In genomic region chr1:52613611-52614373, GRCh38 we compare ENCODE assay signal across 1 cellular context.
TF ChIP-seq lines count a peak whose summit lies in the region.

No MANE protein-coding gene starts in this region.

TF ChIP-seq in K562, 482 proteins besides CTCF, POLR2A, EP300 and RAD21 (continued from another document and continues in another):
- TF ChIP-seq ZMIZ1 (IDR thresholded peaks at IDR 0.05; ENCODE audit: low read depth in 2 of 2, low read length in 2 of 2) (peak in 1 of 2 experiments; percentile 75; a peak in 2 of 4 replicates), CHD7 (IDR thresholded peaks at IDR 0.05; ENCODE audit: low read depth, low read length) (no peak), ARNT (IDR thresholded peaks at IDR 0.05) (peak; percentile 70 to 83; a peak in 2 of 4 replicates), ATF7 (IDR thresholded peaks at IDR 0.05) (0 out of 2 replicates have a peak, but pooled peaks have one; percentile 32), ATF1 (CRISPR knock-in tag; IDR thresholded peaks at IDR 0.05) (no peak), ATF1 (tag; IDR thresholded peaks at IDR 0.05) (peak; percentile 29; the same call in 1 of the 2 replicates), ZNF561 (CRISPR knock-in tag; conservative IDR thresholded peaks at IDR 0.05) (no peak), ZBTB11 (CRISPR knock-in tag; IDR thresholded peaks at IDR 0.05) (0 out of 6 replicates have a peak, but pooled peaks of 1 of the 3 experiments have one; percentile 65), CBFA2T2 (conservative IDR thresholded peaks at IDR 0.05) (peak; percentile 95), HDAC3 (IDR thresholded peaks at IDR 0.05; ENCODE audit: borderline replicate concordance, partially characterized antibody) (peak; percentile 66), PBX2 (CRISPR knock-in tag; IDR thresholded peaks at IDR 0.05; ENCODE audit: low read depth) (no peak), PBX2 (tag; conservative IDR thresholded peaks at IDR 0.05; ENCODE audit: low read depth) (peak; percentile 27; the same call in 1 of the 2 replicates), GATA2 (CRISPR knock-in tag; IDR thresholded peaks at IDR 0.05) (peak; percentile 92), ELF1 (tag; IDR thresholded peaks at IDR 0.05) (peak; percentile 57; the same call in 1 of the 2 replicates), L3MBTL2 (IDR thresholded peaks at IDR 0.05) (peak; percentile 33; the same call in 1 of the 2 replicates), MYC (IDR thresholded peaks at IDR 0.05; ENCODE audit: low read depth, low read length) (peak; percentile 54), MYC (CRISPR knock-in tag; IDR thresholded peaks at IDR 0.05; ENCODE audit: borderline replicate concordance, low read depth) (no peak), TRIM25 (IDR thresholded peaks at IDR 0.05; ENCODE audit: borderline replicate concordance) (no peak), NCOR1 (IDR thresholded peaks at IDR 0.05) (peak; percentile 94), NFIC (IDR thresholded peaks at IDR 0.05) (peak; percentile 91), HDAC1 (IDR thresholded peaks at IDR 0.05) (peak in 1 of 2 experiments; percentile 65; a peak in 1 of 4 replicates), DPF2 (IDR thresholded peaks at IDR 0.05) (peak; percentile 99), ARID1B (IDR thresholded peaks at IDR 0.05) (peak; percentile 98), MXI1 (IDR thresholded peaks at IDR 0.05; ENCODE audit: low read depth, low read length) (peak; percentile 43; the same call in 1 of the 2 replicates), SPI1 (IDR thresholded peaks at IDR 0.05; ENCODE audit: borderline replicate concordance, low read depth, low read length) (peak; percentile 45; the same call in 1 of the 2 replicates), CC2D1A (IDR thresholded peaks at IDR 0.05) (peak; percentile 88; the same call in 1 of the 2 replicates), ARID3A (IDR thresholded peaks at IDR 0.05; ENCODE audit: borderline replicate concordance, low read depth, low read length) (peak; percentile 93; the same call in 1 of the 2 replicates), POLR2AphosphoS5 (IDR thresholded peaks at IDR 0.05; ENCODE audit: control insufficient read depth, insufficient read depth, low read depth, low read length) (peak; percentile 92)
